19 cellular contexts compared by ENCODE assay signal in the genomic region with DNA sequence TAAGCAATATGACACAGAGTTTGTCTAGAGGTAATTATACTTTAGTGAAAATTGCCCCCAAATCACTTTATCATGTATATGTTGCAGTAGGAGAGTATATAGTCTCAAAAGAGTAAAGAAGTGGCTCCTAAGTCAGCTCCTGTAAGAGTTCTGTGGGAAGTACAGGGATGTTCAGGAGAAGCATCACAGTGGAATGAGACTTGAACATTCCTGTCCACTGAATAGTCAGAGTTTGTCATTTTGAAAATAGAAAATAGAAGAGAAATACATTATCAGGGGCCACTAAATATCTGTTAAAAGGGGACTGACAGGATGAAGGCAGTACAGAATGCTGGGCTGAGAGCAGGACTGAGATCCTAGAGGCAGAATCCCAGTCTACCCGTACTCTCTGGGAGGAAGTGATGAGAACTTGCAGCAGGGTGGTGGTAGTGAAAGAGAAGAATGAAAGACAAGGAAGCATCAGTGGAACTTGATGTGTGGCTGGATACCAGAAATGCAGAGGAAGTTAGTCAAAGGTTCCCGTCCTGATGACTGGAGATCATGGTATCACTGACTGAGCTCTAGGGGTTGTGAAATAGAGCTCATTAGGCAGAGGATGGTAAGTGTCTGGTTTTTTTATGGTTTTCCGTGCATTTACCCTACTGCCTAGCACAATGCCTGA.
DNase-seq lines count a peak whose midpoint lies in the region; ATAC-seq, FAIRE-seq and TF ChIP-seq lines count a peak whose summit lies in the region.
"Had no signal": no experiment of that assay in that cellular context is flagged by ENCODE, and none has a peak within 500 bp of the region (broad histone marks: within the 10 kb centered on the region; RNA-seq: fewer than 3 reads in every experiment).

No MANE protein-coding gene starts in this region.

- no peak for FAIRE-seq in frontal cortex (lab: Jason Lieb, UNC)
- FAIRE-seq: keratinocyte had no signal

- H3K9ac ChIP-seq in adipocyte (ENCODE audit: low read length), result peak overlapping the region; percentile 69

- H3K9me3 ChIP-seq in breast epithelium, result peaks cover 0 to 8% of the 10 kb centered on the region in 2 donors
- peaks cover 12% of the 10 kb centered on the region for H3K9me3 ChIP-seq in adipocyte (ENCODE audit: control insufficient read depth, low read length)
- H3K9me3 ChIP-seq: thoracic aorta had no signal

- peaks cover 28% of the 10 kb centered on the region for H3K4me1 Mint-ChIP-seq in MCF 10A (ENCODE audit: insufficient read depth, unreplicated experiment)
- no peaks in the 10 kb centered on the region for H3K4me1 Mint-ChIP-seq in activated T-helper 17 cell treated with anti-CD3 and anti-CD28 coated beads, Interleukin-2, amount 50 U/mL, for 72 hours

- peaks cover 14% of the 10 kb centered on the region for H3K9me3 Mint-ChIP-seq in MCF 10A (ENCODE audit: unreplicated experiment)
- peaks cover 7% of the 10 kb centered on the region for H3K9me3 Mint-ChIP-seq in activated T-helper 17 cell treated with anti-CD3 and anti-CD28 coated beads, Interleukin-2, amount 50 U/mL, for 72 hours

- H3K27ac ChIP-seq in breast epithelium, result no peak overlapping the region
- H3K27ac ChIP-seq: 22Rv1, RWPE1, thoracic aorta had no signal

- H3K36me3 ChIP-seq in breast epithelium (no peaks in the 10 kb centered on the region), adipocyte (ENCODE audit: control insufficient read depth, insufficient read depth, low read length, severe bottlenecking) (no peaks in the 10 kb centered on the region)
- H3K36me3 ChIP-seq: thoracic aorta had no signal

- H3K36me3 Mint-ChIP-seq in MCF 10A (ENCODE audit: insufficient read depth, unreplicated experiment), result no peaks in the 10 kb centered on the region
- no peaks in the 10 kb centered on the region for H3K36me3 Mint-ChIP-seq in activated T-helper 17 cell treated with anti-CD3 and anti-CD28 coated beads, Interleukin-2, amount 50 U/mL, for 72 hours (ENCODE audit: low read depth)

- intact Hi-C loops in MCF 10A (cut with micrococcal nuclease), result loop anchor here (5.0 kb wide), 1 partner anchor 112 kb away; no protein-coding TSS in a partner anchor
- intact Hi-C loops in breast epithelium (cut with DNase I; ENCODE audit: low total_unique reads), result no loop called here

- ATAC-seq in activated T-helper 17 cell treated with anti-CD3 and anti-CD28 coated beads, Interleukin-2, amount 50 U/mL, for 72 hours (replicated peaks), result no peak

- DNase-seq in MCF 10A (ENCODE audit: unreplicated experiment) (peak; percentile 43), breast epithelium (ENCODE audit: low spot score in 2 of 2) (no peak), adipocyte (ENCODE audit: low read depth) (peak; percentile 66), foreskin fibroblast (peak; percentile 95), DMS114 treated with DMSO at 0.1 percent for 48 hours (lab: John Stamatoyannopoulos, UW; ENCODE audit: unreplicated experiment) (no peak), frontal cortex (ENCODE audit: low spot score in 2 of 2) (no peak), T-helper 2 cell (no peak)
- DNase-seq: activated CD4-positive, CD25-positive, alpha-beta regulatory T cell treated with anti-CD3 and anti-CD28 coated beads, Interleukin-2, amount 50 U/mL, for 72 hours; activated naive CD4-positive, alpha-beta T cell treated with Interleukin-2 at 50 U/mL for 16 hours; caudate nucleus; COR-L47; KBM-7; NCI-H1105; NCI-H2171 treated with DMSO at 0.1 percent for 48 hours had no signal

- no peak for TF ChIP-seq POLR2A in breast epithelium (IDR thresholded peaks at IDR 0.05)

- H3K4me1 ChIP-seq in breast epithelium, result no peaks in the 10 kb centered on the region
- H3K4me1 ChIP-seq in adipocyte (ENCODE audit: control insufficient read depth, insufficient read depth, low read length), result peaks cover 31% of the 10 kb centered on the region

- no peak overlapping the region for H3K4me3 ChIP-seq in breast epithelium
- H3K4me3 ChIP-seq in adipocyte (ENCODE audit: low read length), result peak overlapping the region; percentile 10
- H3K4me3 ChIP-seq in foreskin fibroblast (ENCODE audit: low read depth in 1 of 2, low read length in 2 of 2), result no peak overlapping the region
- H3K4me3 ChIP-seq: thoracic aorta had no signal

- POLR2A ChIA-PET in MCF 10A (lab: Yijun Ruan, JAX), result interaction anchor here (0.6 kb wide), 1 partner anchor 40 kb away, joined by 4 read pairs; no protein-coding TSS in a partner anchor

- H3K27me3 Mint-ChIP-seq in MCF 10A (ENCODE audit: insufficient read depth, unreplicated experiment), result no peaks in the 10 kb centered on the region
- peaks cover 14% of the 10 kb centered on the region for H3K27me3 Mint-ChIP-seq in activated T-helper 17 cell treated with anti-CD3 and anti-CD28 coated beads, Interleukin-2, amount 50 U/mL, for 72 hours

- no peaks in the 10 kb centered on the region for H3K27me3 ChIP-seq in breast epithelium
- H3K27me3 ChIP-seq in adipocyte (replicated peaks; ENCODE audit: control insufficient read depth, insufficient read depth, low read length), result no peaks in the 10 kb centered on the region

- TF ChIP-seq CTCF in MCF 10A (IDR thresholded peaks at IDR 0.05; ENCODE audit: unreplicated experiment) (no peak), breast epithelium (IDR thresholded peaks at IDR 0.05) (no peak), foreskin fibroblast (IDR thresholded peaks at IDR 0.05; ENCODE audit: low read depth, low read length) (no peak)

- no TSS peak for BruUV-seq in MCF 10A (replicated peaks; lab: Mats Ljungman, UMichigan)

- CTCF ChIA-PET in MCF 10A (lab: Yijun Ruan, JAX), result interaction anchor here (0.5 to 1.5 kb wide), 5 partner anchors 18 to 648 kb away, joined by 3 read pairs; no protein-coding TSS in a partner anchor

- H3K27ac Mint-ChIP-seq in MCF 10A (ENCODE audit: low read depth, unreplicated experiment), result no peak overlapping the region
- H3K27ac Mint-ChIP-seq in activated T-helper 17 cell treated with anti-CD3 and anti-CD28 coated beads, Interleukin-2, amount 50 U/mL, for 72 hours, result no peak overlapping the region

- H3K4me3 Mint-ChIP-seq in MCF 10A (ENCODE audit: unreplicated experiment), result no peak overlapping the region
- H3K4me3 Mint-ChIP-seq in activated T-helper 17 cell treated with anti-CD3 and anti-CD28 coated beads, Interleukin-2, amount 50 U/mL, for 72 hours, result no peak overlapping the region

Comparison
In these comparisons a context has a peak if more than half of its experiments do, and no peak if none do; other contexts are left out.
1. DNase-seq: peak in MCF 10A (single experiment), adipocyte (single experiment) and foreskin fibroblast (2 of 2); none in breast epithelium (0 of 2), DMS114 treated with DMSO at 0.1 percent for 48 hours (single experiment), frontal cortex (0 of 2) and T-helper 2 cell (0 of 5).